Comparison of ENCODE assay signal across 1 cellular context in genomic region chr3:36944012-36944640, GRCh38.
TF ChIP-seq lines count a peak whose summit lies in the region.

No MANE protein-coding gene starts in this region.

TF ChIP-seq in GM12878, 131 proteins besides CTCF, POLR2A, EP300 and RAD21 (continued from another document):
- TF ChIP-seq SUZ12 (IDR thresholded peaks at IDR 0.05; ENCODE audit: unreplicated experiment), result peak; percentile 43
